ENCODE assay signal across 2 cellular contexts in genomic region chr17:13544755-13545154, GRCh38.
A peak's percentile ranks its signal among the peaks of the same experiment; 100 is the strongest.
TF ChIP-seq lines count a peak whose summit lies in the region.

No MANE protein-coding gene starts in this region.

TF ChIP-seq in HepG2, 621 proteins besides CTCF, POLR2A, EP300 and RAD21:
- TF ChIP-seq TOPORS (CRISPR knock-in tag; IDR thresholded peaks at IDR 0.05) (no peak), SUZ12 (IDR thresholded peaks at IDR 0.05; ENCODE audit: low read depth, low read length) (no peak), NFIB (CRISPR knock-in tag; IDR thresholded peaks at IDR 0.05; ENCODE audit: borderline replicate concordance) (no peak), ZNF709 (CRISPR knock-in tag; IDR thresholded peaks at IDR 0.05) (no peak), MNT (IDR thresholded peaks at IDR 0.05) (peak; percentile 80)

TF ChIP-seq in GM23338, 12 proteins besides CTCF, POLR2A, EP300 and RAD21:
- TF ChIP-seq ZNF462 (CRISPR knock-in tag; IDR thresholded peaks at IDR 0.05) (no peak), ETS1 (IDR thresholded peaks at IDR 0.05) (no peak), NANOG (IDR thresholded peaks at IDR 0.05; ENCODE audit: borderline replicate concordance) (no peak), STAT1 (IDR thresholded peaks at IDR 0.05; ENCODE audit: unreplicated experiment) (no peak), ZNF331 (CRISPR knock-in tag; IDR thresholded peaks at IDR 0.05; ENCODE audit: low read depth) (no peak), EZH2phosphoT487 (IDR thresholded peaks at IDR 0.05; ENCODE audit: unreplicated experiment) (no peak), EZH2 (IDR thresholded peaks at IDR 0.05; ENCODE audit: low read depth, unreplicated experiment) (no peak), REST (IDR thresholded peaks at IDR 0.05; ENCODE audit: unreplicated experiment) (no peak), POLR2AphosphoS5 (IDR thresholded peaks at IDR 0.05; ENCODE audit: low read depth) (no peak), JUNB (IDR thresholded peaks at IDR 0.05; ENCODE audit: unreplicated experiment) (no peak), CREB1 (CRISPR knock-in tag; IDR thresholded peaks at IDR 0.05; ENCODE audit: low read depth) (no peak), ZNF114 (CRISPR knock-in tag; IDR thresholded peaks at IDR 0.05) (no peak)
